ENCODE assay signal across 9 cellular contexts in the genomic region with DNA sequence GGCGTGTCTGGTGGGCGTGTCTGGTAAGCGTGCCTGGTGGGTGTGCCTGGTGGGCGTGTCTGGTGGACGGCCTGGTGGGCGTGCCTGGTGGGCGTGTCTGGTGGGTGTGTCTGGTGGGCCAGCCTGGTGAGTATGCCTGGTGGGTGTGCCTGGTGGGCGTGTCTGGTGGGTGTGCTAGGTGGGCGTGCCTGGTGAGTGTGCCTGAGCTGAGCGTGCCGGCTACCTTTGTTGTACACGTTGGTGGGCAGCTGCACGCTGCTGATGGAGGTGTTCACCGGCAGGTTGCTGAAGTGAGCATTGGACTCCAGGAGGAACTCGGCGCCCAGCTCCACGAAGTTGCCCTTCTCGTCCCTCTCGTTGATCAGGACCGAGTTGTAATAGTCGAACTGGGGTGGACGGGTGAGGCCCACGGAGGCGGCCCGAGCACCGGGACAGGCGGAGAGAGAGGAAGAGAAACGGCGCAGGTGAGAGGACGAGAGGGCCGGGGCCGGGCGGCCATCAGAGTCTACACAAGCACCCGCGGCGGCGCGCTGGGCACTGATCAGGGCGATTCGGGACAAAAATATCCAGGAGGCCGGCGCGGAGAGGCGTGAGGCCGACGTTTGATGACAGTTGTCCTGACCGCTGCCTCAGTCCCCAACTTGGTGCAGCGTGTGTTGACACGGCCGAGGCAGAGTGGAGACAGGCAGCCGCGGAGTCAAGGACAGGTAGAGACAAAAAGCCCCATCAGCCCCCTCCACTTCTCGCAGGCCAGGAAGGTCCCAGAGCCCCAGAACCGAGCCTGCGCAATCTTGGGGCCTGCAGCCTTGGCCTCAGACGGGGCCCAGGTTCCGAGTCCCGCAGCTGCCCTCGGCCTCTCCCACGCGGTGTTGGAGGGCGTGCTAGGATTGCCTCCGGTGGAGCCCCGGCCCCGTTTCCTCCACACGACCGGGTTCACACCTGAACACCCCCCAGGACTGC. TPM values are rescaled to one million over a fixed set of nuclear protein-coding genes. Genes with fewer than 3 reads are reported as not detected.
DNase-seq lines count a peak whose midpoint lies in the region; ATAC-seq and TF ChIP-seq lines count a peak whose summit lies in the region.
"Had no signal": no experiment of that assay in that cellular context is flagged by ENCODE, and none has a peak within 500 bp of the region (broad histone marks: within the 10 kb centered on the region; RNA-seq: fewer than 3 reads in every experiment).

No MANE protein-coding gene starts in this region.

- H3K9ac ChIP-seq in mammary epithelial cell (ENCODE audit: insufficient read depth, low read length), result no peak overlapping the region

- POLR2A ChIA-PET in A673 (lab: Charles Lee; ENCODE audit: low non-redundant PET), result no interaction called here

- no peaks in the 10 kb centered on the region for H4K20me1 ChIP-seq in mammary epithelial cell (ENCODE audit: insufficient read depth, low read length)

- TF ChIP-seq CTCF in A673 (conservative IDR thresholded peaks at IDR 0.05; ENCODE audit: low read depth, low read length), result no peak
- no peak for TF ChIP-seq CTCF in mammary epithelial cell (conservative IDR thresholded peaks at IDR 0.05 in 1 of 2, IDR thresholded peaks at IDR 0.05 in 1 of 2; ENCODE audit: extremely low read depth in 1 of 2, insufficient read depth in 1 of 2, low read depth in 1 of 2, low read length in 2 of 2)
- TF ChIP-seq CTCF in mucosa of descending colon (IDR thresholded peaks at IDR 0.05), result no peak

- H3K27ac ChIP-seq in A673 (ENCODE audit: low read depth, low read length, poor library complexity, severe bottlenecking) (no peak overlapping the region), mammary epithelial cell (ENCODE audit: insufficient read depth, low read depth, low read length) (no peak overlapping the region)
- H3K27ac ChIP-seq: psoas muscle had no signal

- intact Hi-C loops in A673 (cut with micrococcal nuclease; ENCODE audit: unreplicated experiment), result no loop called here
- intact Hi-C loops in mammary epithelial cell (cut with micrococcal nuclease), result no loop called here
- intact Hi-C loops in mucosa of descending colon (cut with DNase I, micrococcal nuclease), result no loop called here

- in situ Hi-C loops in mammary epithelial cell (cut with MboI; ENCODE audit: low sequenced_read_pairs in 2 of 2), result no loop called here

- H3K79me2 ChIP-seq in mammary epithelial cell (ENCODE audit: insufficient read depth, low read length), result no peaks in the 10 kb centered on the region

- BruUV-seq in A673 (replicated peaks; lab: Mats Ljungman, UMichigan) (no TSS peak), mammary epithelial cell (replicated peaks; lab: Mats Ljungman, UMichigan) (no TSS peak)

- H3K4me1 ChIP-seq in A673 (ENCODE audit: insufficient read depth, low read length, poor library complexity, severe bottlenecking) (no peaks in the 10 kb centered on the region), mammary epithelial cell (ENCODE audit: insufficient read depth, low read length) (peaks cover 9% of the 10 kb centered on the region), mucosa of descending colon (ENCODE audit: low read depth) (peaks cover 6% of the 10 kb centered on the region)

- H3K9me3 ChIP-seq in A673 (ENCODE audit: low read depth, low read length, poor library complexity, severe bottlenecking), result peaks cover 11% of the 10 kb centered on the region
- peaks cover 4% of the 10 kb centered on the region for H3K9me3 ChIP-seq in mammary epithelial cell (replicated peaks; ENCODE audit: insufficient read depth, low read length)
- H3K9me3 ChIP-seq in mucosa of descending colon, result peaks cover 16% of the 10 kb centered on the region

- CTCF ChIA-PET in A673 (lab: Charles Lee), result no interaction called here
- CTCF ChIA-PET in mammary epithelial cell (lab: Charles Lee; ENCODE audit: low non-redundant PET), result no interaction called here

- ATAC-seq in mucosa of descending colon, result peak; percentile 95
- ATAC-seq in GM21390 (IDR thresholded peaks at IDR 0.05; ENCODE audit: unreplicated experiment), result no peak
- no peak for ATAC-seq in HG03175 (IDR thresholded peaks at IDR 0.05; ENCODE audit: unreplicated experiment)
- ATAC-seq: psoas muscle had no signal

- no peak overlapping the region for H3K4me3 ChIP-seq in A673 (ENCODE audit: low read depth, low read length, poor library complexity, severe bottlenecking)
- H3K4me3 ChIP-seq in mammary epithelial cell (replicated peaks in 1 of 3; ENCODE audit: insufficient read depth in 1 of 3, low read depth in 2 of 3, low read length in 3 of 3), result peak overlapping the region; percentile 1 to 36 (median 32)
- no peak overlapping the region for H3K4me3 ChIP-seq in mucosa of descending colon
- H3K4me3 ChIP-seq: psoas muscle had no signal

- 2% methylated on average over 22 of the region's 67 CpGs for WGBS in mammary epithelial cell (ENCODE audit: low coverage, missing lambda C conversion rate)

- H2AFZ ChIP-seq in mammary epithelial cell (ENCODE audit: low read depth, low read length), result peak overlapping the region; percentile 88

- DNase-seq in A673 (ENCODE audit: low spot score) (peak; percentile 32), NCI-H226 (peak; percentile 8), mammary epithelial cell (peak; percentile 6), mucosa of descending colon (peak in 2 of 3 donors; percentile 74 to 80), NCI-H1048 (lab: John Stamatoyannopoulos, UW) (no peak), germinal center (ENCODE audit: low spot score) (no peak)

- dilution Hi-C loops in mammary epithelial cell (cut with HindIII; ENCODE audit: low sequenced_read_pairs), result no loop called here

- peak overlapping the region; percentile 87 for H3K4me2 ChIP-seq in mammary epithelial cell (ENCODE audit: insufficient read depth, low read depth, low read length)

- no peaks in the 10 kb centered on the region for H3K27me3 ChIP-seq in A673 (replicated peaks; ENCODE audit: insufficient read depth, low read depth, low read length, poor library complexity)
- no peaks in the 10 kb centered on the region for H3K27me3 ChIP-seq in mammary epithelial cell (ENCODE audit: insufficient read depth, low read length)

- no peaks in the 10 kb centered on the region for H3K36me3 ChIP-seq in A673 (ENCODE audit: insufficient read depth, low read length, poor library complexity, severe bottlenecking)
- no peaks in the 10 kb centered on the region for H3K36me3 ChIP-seq in mammary epithelial cell (ENCODE audit: insufficient read depth, low read length)
- H3K36me3 ChIP-seq in mucosa of descending colon (ENCODE audit: low read depth), result no peaks in the 10 kb centered on the region

RNA-seq across cellular contexts. Expression of a gene that starts 10.5 kb away (rescaled TPM):
- total RNA-seq in A673 (2021), result 0.41 and 1.2 TPM in 2 replicates
- under 1 TPM in 1 of 2 donors, not detected in 1; 0.33 TPM for total RNA-seq in mammary epithelial cell
- not detected for polyA plus RNA-seq in mammary epithelial cell
- not detected for polyA minus RNA-seq in mammary epithelial cell
- 1 to 10 TPM; 3.9 to 9.3 (median 4.8) TPM for total RNA-seq in mucosa of descending colon

Comparison
In these comparisons a context has a peak if more than half of its experiments do, and no peak if none do; other contexts are left out.
1. DNase-seq: peak in A673 (single experiment), NCI-H226 (single experiment), mammary epithelial cell (single experiment) and mucosa of descending colon (2 of 3); none in NCI-H1048 (single experiment) and germinal center (single experiment).
2. H3K4me3 ChIP-seq: peak in mammary epithelial cell (3 of 3); none in A673 (single experiment) and mucosa of descending colon (single experiment).